Comparison of ENCODE assay signal across 1 cellular context in genomic region chr16:53043462-53043861, GRCh38.
TF ChIP-seq lines count a peak whose summit lies in the region.

No MANE protein-coding gene starts in this region.

TF ChIP-seq in endothelial cell of umbilical vein, 7 proteins besides CTCF, POLR2A, EP300 and RAD21:
- TF ChIP-seq POLR2AphosphoS5 (IDR thresholded peaks at IDR 0.05; ENCODE audit: insufficient read depth, low read depth, low read length) (no peak), JUN (IDR thresholded peaks at IDR 0.05; ENCODE audit: borderline replicate concordance, insufficient read depth, insufficient read length, low read depth) (no peak), GATA2 (IDR thresholded peaks at IDR 0.05; ENCODE audit: insufficient read depth, insufficient read length, low read depth, low read length) (no peak), MAX (IDR thresholded peaks at IDR 0.05; ENCODE audit: insufficient read depth, insufficient read length) (no peak), EZH2 (IDR thresholded peaks at IDR 0.05; ENCODE audit: borderline replicate concordance, low read depth, low read length, severe bottlenecking) (no peak), MYC (IDR thresholded peaks at IDR 0.05; ENCODE audit: low read depth, low read length) (no peak), FOS (IDR thresholded peaks at IDR 0.05; ENCODE audit: borderline replicate concordance, insufficient read depth, low read length) (no peak)
